ENCODE assay signal across 9 cellular contexts in genomic region chr9:130846487-130847305, GRCh38. TPM values are rescaled to one million over a fixed set of nuclear protein-coding genes. Genes with fewer than 3 reads are reported as not detected.
DNase-seq lines count a peak whose midpoint lies in the region; ATAC-seq, FAIRE-seq and TF ChIP-seq lines count a peak whose summit lies in the region.
"Had no signal": no experiment of that assay in that cellular context is flagged by ENCODE, and none has a peak within 500 bp of the region (broad histone marks: within the 10 kb centered on the region; RNA-seq: fewer than 3 reads in every experiment).

No MANE protein-coding gene starts in this region.

- no peak for ATAC-seq in mucosa of descending colon
- ATAC-seq in activated CD4-positive, CD25-positive, alpha-beta regulatory T cell treated with anti-CD3 and anti-CD28 coated beads, Interleukin-2, amount 50 U/mL, for 24 hours: no peak

- no peaks in the 10 kb centered on the region for H3K27me3 ChIP-seq in bronchial epithelial cell (ENCODE audit: control insufficient read depth, insufficient read depth, low read length)

- no peak for FAIRE-seq in bronchial epithelial cell (lab: Jason Lieb, UNC)

- H3K4me1 ChIP-seq in mucosa of descending colon (ENCODE audit: low read depth): peaks cover 20% of the 10 kb centered on the region

- peak; percentile 82 for DNase-seq in HS-5 (ENCODE audit: low read depth)
- peak; percentile 50 for DNase-seq in bronchial epithelial cell (ENCODE audit: low read depth)
- peak; percentile 90 for DNase-seq in kidney glomerular epithelial cell (lab: John Stamatoyannopoulos, UW)
- DNase-seq in superior temporal gyrus (ENCODE audit: extremely low spot score): peak; percentile 72
- no peak for DNase-seq in NCI-H524 (lab: John Stamatoyannopoulos, UW)
- no peak for DNase-seq in mucosa of descending colon
- no peak for DNase-seq in epidermal melanocyte (ENCODE audit: insufficient read length, low spot score)
- DNase-seq: NCI-H2029 treated with DMSO at 0.1 percent for 48 hours had no signal

- no peak overlapping the region for H3K4me3 ChIP-seq in bronchial epithelial cell (ENCODE audit: low read depth, low read length)
- no peak overlapping the region for H3K4me3 ChIP-seq in mucosa of descending colon

- no peaks in the 10 kb centered on the region for H3K9me3 ChIP-seq in mucosa of descending colon

- TF ChIP-seq CTCF in bronchial epithelial cell (IDR thresholded peaks at IDR 0.05; ENCODE audit: insufficient read depth, low read length, severe bottlenecking): no peak
- TF ChIP-seq CTCF in mucosa of descending colon (IDR thresholded peaks at IDR 0.05): no peak

- no peaks in the 10 kb centered on the region for H3K36me3 ChIP-seq in bronchial epithelial cell (ENCODE audit: control insufficient read depth, insufficient read depth, low read length)
- H3K36me3 ChIP-seq in mucosa of descending colon (ENCODE audit: low read depth): no peaks in the 10 kb centered on the region

- intact Hi-C loops in mucosa of descending colon (cut with DNase I, micrococcal nuclease): loop anchor here in 1 of 2 donors (5.0 kb wide), 1 partner anchor 64 kb away; no protein-coding TSS in a partner anchor

RNA-seq across cellular contexts. Expression of gene ABL1, which starts 11.6 kb away (rescaled TPM):
- total RNA-seq in bronchial epithelial cell: 17.6 and 20.1 TPM in 2 replicates
- total RNA-seq in mucosa of descending colon: 100 to 1,000 TPM in 1 of 3 donors, 10 to 100 TPM in 2; 86.6 to 147 (median 91.4) TPM

RNA-seq across cellular contexts. Expression of gene QRFP, which starts 49.9 kb away (rescaled TPM):
- not detected in 2 replicates for total RNA-seq in bronchial epithelial cell
- total RNA-seq in mucosa of descending colon: under 1 TPM in 2 of 3 donors, not detected in 1; 0.24 to 0.87 TPM

Comparison
In these comparisons a context has a peak if more than half of its experiments do, and no peak if none do; other contexts are left out.
1. DNase-seq: peak in HS-5 (single experiment), bronchial epithelial cell (single experiment), kidney glomerular epithelial cell (single experiment) and superior temporal gyrus (single experiment); none in NCI-H524 (0 of 2), mucosa of descending colon (0 of 3) and epidermal melanocyte (single experiment).